In the genomic region with DNA sequence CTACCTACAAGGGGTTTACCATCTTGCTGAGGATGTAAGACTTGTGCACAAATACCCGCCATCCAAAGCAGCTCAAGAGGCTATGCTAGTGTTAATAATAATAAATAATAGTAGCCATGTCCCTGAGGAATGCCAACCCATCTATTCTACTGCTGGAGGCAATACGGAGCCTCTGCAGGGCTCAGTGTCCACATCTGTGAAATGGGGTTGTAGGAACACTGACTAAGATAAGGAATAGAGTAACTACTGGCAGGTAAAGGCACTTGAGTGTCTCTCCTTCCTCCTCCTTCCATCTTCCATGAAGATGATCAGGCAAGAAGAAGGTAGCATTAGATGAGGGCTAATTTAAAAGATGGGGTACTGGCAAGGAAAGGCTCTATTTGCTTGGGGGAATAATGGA, we compare ENCODE assay signal across 10 cellular contexts.
"Had no signal": no experiment of that assay in that cellular context is flagged by ENCODE, and none has a peak within 500 bp of the region (broad histone marks: within the 10 kb centered on the region; RNA-seq: fewer than 3 reads in every experiment).

No MANE protein-coding gene starts in this region.

- DNase-seq: GM23248, GOT3, H7, H9, HCEC 1CT, HFFc6 had no signal

- H3K4me3 ChIP-seq: GM23248, GM23338, HAP-1 had no signal

- H3K9me3 ChIP-seq: HAP-1 had no signal

- ATAC-seq: GM23338 had no signal

- H3K9ac ChIP-seq: GM23248 had no signal

- H2AFZ ChIP-seq: GM23248, GM23338 had no signal

- FAIRE-seq: H1, H54 had no signal

- H3K4me2 ChIP-seq: GM23338 had no signal

- H3K36me3 ChIP-seq: HAP-1 had no signal

- H3K27ac ChIP-seq: GM23248 had no signal

- H3K4me1 ChIP-seq: HAP-1 had no signal
